Comparison of ENCODE assay signal across 8 cellular contexts in the genomic region with DNA sequence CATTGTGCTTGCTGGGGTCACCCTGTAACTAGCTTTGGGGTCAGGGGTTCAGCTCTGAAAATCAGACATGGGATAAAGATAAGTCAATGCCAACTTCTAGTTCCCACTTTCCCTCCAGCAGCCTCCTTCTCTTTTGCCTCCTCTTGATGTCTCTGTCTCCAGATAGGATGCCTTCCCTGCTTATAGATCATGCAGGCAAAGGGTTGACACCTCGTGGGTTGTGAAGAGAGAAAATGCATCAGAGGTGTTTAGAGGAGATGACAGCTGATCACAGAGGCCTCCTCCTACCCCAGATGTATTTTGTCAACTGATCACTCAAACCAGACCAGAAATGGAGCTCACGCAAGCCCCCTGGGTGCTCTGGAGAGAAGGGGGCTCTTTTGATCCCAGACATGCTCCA.
"Had no signal": no experiment of that assay in that cellular context is flagged by ENCODE, and none has a peak within 500 bp of the region (broad histone marks: within the 10 kb centered on the region; RNA-seq: fewer than 3 reads in every experiment).

No MANE protein-coding gene starts in this region.

- H3K36me3 ChIP-seq: HAP-1 had no signal

- H3K9ac ChIP-seq: GM23248 had no signal

- DNase-seq: GM23248, GOT3, H7, H9, HCEC 1CT, HFFc6 had no signal

- H3K9me3 ChIP-seq: HAP-1 had no signal

- H3K27ac ChIP-seq: GM23248 had no signal

- H2AFZ ChIP-seq: GM23248, GM23338 had no signal

- H3K4me2 ChIP-seq: GM23338 had no signal

- H3K4me3 ChIP-seq: GM23248, GM23338, HAP-1 had no signal
